ENCODE assay signal across 24 cellular contexts in the genomic region with DNA sequence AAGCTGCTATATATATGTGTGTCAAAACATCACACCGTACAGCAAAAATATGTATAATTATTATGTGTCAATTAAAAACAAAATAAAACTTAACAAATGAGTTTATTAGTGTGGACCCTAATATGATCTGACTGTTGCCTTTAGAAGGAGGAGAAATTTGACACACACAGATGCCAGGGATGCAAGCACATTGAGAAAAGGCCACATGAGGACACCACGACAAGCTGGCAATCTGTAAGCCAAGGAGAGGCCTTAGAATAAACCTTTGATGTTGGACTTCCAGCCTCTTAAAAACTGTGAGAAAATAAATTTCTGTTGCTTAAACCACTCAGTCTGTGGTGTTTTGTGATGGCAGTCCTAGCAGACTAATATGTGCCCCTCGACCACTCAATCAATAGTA.
"Had no signal": no experiment of that assay in that cellular context is flagged by ENCODE, and none has a peak within 500 bp of the region (broad histone marks: within the 10 kb centered on the region; RNA-seq: fewer than 3 reads in every experiment).

No MANE protein-coding gene starts in this region.

- H3K9me3 ChIP-seq: colonic mucosa, esophagus muscularis mucosa, esophagus squamous epithelium, gastrocnemius medialis, gastroesophageal sphincter, heart left ventricle, heart right ventricle had no signal

- H3K27ac ChIP-seq: colonic mucosa, coronary artery, dorsolateral prefrontal cortex, epithelial cell of prostate, esophagus muscularis mucosa, esophagus squamous epithelium, foreskin keratinocyte, gastroesophageal sphincter, heart right ventricle had no signal

- H3K36me3 ChIP-seq: colonic mucosa, esophagus muscularis mucosa, esophagus squamous epithelium, gastrocnemius medialis, gastroesophageal sphincter, heart left ventricle, heart right ventricle had no signal

- H3K4me1 ChIP-seq: colonic mucosa, esophagus squamous epithelium, foreskin keratinocyte, gastroesophageal sphincter had no signal

- H3K27me3 ChIP-seq: colonic mucosa, esophagus muscularis mucosa, gastrocnemius medialis, gastroesophageal sphincter, heart left ventricle, heart right ventricle had no signal

- DNase-seq: colonic mucosa; cortex of kidney; dermis blood vessel endothelial cell; dorsolateral prefrontal cortex; effector CD4-positive, alpha-beta T cell; effector CD8-positive, alpha-beta T cell; effector memory CD4-positive, alpha-beta T cell; effector memory CD8-positive, alpha-beta T cell; endodermal cell; erythroblast; esophagus squamous epithelium; foreskin fibroblast; foreskin keratinocyte; foreskin melanocyte; gastrocnemius medialis; glutamatergic neuron; head of caudate nucleus; heart left ventricle; heart right ventricle had no signal

- H3K4me3 ChIP-seq: colonic mucosa, coronary artery, dorsolateral prefrontal cortex, esophagus muscularis mucosa, esophagus squamous epithelium, gastrocnemius medialis, gastroesophageal sphincter, heart left ventricle, heart right ventricle had no signal

- ATAC-seq: effector memory CD8-positive, alpha-beta T cell; esophagus mucosa; foreskin keratinocyte; gastroesophageal sphincter; heart left ventricle; heart right ventricle had no signal
